8 cellular contexts compared by ENCODE assay signal in the genomic region with DNA sequence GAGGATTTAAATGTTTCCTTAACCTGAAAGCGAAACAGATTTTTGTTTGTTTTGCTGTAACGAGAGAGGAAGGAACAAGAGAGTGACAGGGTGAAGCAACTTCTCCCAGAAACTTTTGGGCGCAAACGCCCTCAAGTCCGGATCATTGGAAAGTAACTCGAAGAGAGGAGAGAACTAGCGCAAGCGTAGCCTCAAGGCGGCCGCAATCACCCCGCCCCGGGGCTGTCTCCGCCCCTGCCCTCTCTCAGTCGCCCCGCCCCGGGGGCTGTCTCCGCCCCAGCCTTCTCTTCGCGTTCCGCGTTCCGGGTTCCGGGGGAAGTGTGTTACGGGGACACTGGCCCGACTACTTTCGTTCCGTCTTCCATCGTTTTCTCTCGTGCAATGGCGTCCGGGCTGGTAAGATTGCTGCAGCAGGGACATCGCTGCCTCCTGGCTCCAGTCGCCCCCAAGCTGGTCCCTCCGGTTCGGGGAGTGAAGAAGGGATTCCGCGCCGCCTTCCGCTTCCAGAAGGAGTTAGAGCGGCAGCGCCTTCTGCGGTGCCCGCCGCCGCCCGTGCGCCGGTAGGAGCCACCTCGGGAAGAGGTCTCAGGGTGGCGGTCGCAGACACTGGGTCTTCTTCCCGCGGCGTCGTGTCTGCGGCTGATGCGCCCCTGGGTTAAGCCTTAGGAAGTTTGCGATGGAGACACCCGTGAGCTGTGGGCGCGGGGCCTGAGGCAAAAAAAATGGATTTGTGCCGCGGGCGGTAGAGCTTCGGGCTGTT. TPM values are rescaled to one million over a fixed set of nuclear protein-coding genes. Genes with fewer than 3 reads are reported as not detected.
DNase-seq lines count a peak whose midpoint lies in the region; ATAC-seq, FAIRE-seq and TF ChIP-seq lines count a peak whose summit lies in the region.

Gene MRPL44 (plus strand): TSS at position 372 of the 760 bp plus-strand sequence. CDS start 10 bp downstream, at position 382.

- peak within 1 kb of the TSS; percentile 98 for H3K4me3 Mint-ChIP-seq in chondrocyte (ENCODE audit: unreplicated experiment)

- H3K4me1 Mint-ChIP-seq in chondrocyte (ENCODE audit: low read depth): peaks cover 57% of the 10 kb centered on the region

- peaks cover 6 to 8% of the 10 kb centered on the region in 2 experiments for H3K36me3 ChIP-seq in keratinocyte (ENCODE audit: control insufficient read depth in 2 of 2, extremely low read depth in 1 of 2, insufficient read depth in 2 of 2, low read length in 2 of 2)

- peak; percentile 95 for DNase-seq in AG10803 (ENCODE audit: low read depth)
- peak; percentile 87 for DNase-seq in NCI-H510A (lab: John Stamatoyannopoulos, UW)
- peak; percentile 96 for DNase-seq in activated CD4-positive, alpha-beta T cell treated with anti-CD3 and anti-CD28 coated beads for 1 hour
- DNase-seq in chondrocyte (ENCODE audit: low spot score): peak; percentile 99
- no peak for DNase-seq in keratinocyte (ENCODE audit: low read depth, low spot score)
- peak; percentile 97 for DNase-seq in stimulated activated CD4-positive, alpha-beta T cell treated with anti-CD3 and anti-CD28 coated beads, Interleukin-15, amount 100 ng/mL, for 24 hours

- H3K27me3 Mint-ChIP-seq in chondrocyte (ENCODE audit: low read depth): no peaks in the 10 kb centered on the region

- H2AFZ ChIP-seq in keratinocyte (ENCODE audit: control insufficient read depth, low read length): peak within 1 kb of the TSS; percentile 98

- peaks cover 50% of the 10 kb centered on the region for H3K79me2 ChIP-seq in keratinocyte (ENCODE audit: control insufficient read depth, insufficient read depth, low read length)

- no peaks in the 10 kb centered on the region for H4K20me1 ChIP-seq in keratinocyte (ENCODE audit: control insufficient read depth, extremely low read depth, insufficient read depth, low read length)

- no peaks in the 10 kb centered on the region for H3K9me1 ChIP-seq in keratinocyte (ENCODE audit: control insufficient read depth, extremely low read depth, insufficient read depth, low read length)

- H3K4me1 ChIP-seq in keratinocyte (ENCODE audit: control insufficient read depth, extremely low read depth, insufficient read depth, low read length): peaks cover 35% of the 10 kb centered on the region

- no peaks in the 10 kb centered on the region for H3K27me3 ChIP-seq in keratinocyte (ENCODE audit: control insufficient read depth, extremely low read depth, insufficient read depth, low read length)

- peaks cover 7% of the 10 kb centered on the region for H3K36me3 Mint-ChIP-seq in chondrocyte (ENCODE audit: low read depth)

- H3K27ac Mint-ChIP-seq in chondrocyte (ENCODE audit: unreplicated experiment): peak within 1 kb of the TSS; percentile 96

- FAIRE-seq in keratinocyte (lab: Jason Lieb, UNC): peak; percentile 86

- H3K4me3 ChIP-seq in AG10803 (ENCODE audit: low read length) (peak within 1 kb of the TSS; percentile 85), keratinocyte (ENCODE audit: control insufficient read depth in 2 of 3, extremely low read depth in 1 of 3, insufficient read depth in 2 of 3, low read depth in 1 of 3, low read length in 3 of 3) (peak within 1 kb of the TSS; percentile 89 to 94 (median 91))

- peak; percentile 85 for ATAC-seq in GM19043 (IDR thresholded peaks at IDR 0.05; ENCODE audit: low read depth, unreplicated experiment)
- ATAC-seq in HG03378 (IDR thresholded peaks at IDR 0.05; ENCODE audit: unreplicated experiment): peak; percentile 79

- TF ChIP-seq CTCF in AG10803 (conservative IDR thresholded peaks at IDR 0.05; ENCODE audit: low read length) (peak; percentile 0; the same call in 1 of the 2 replicates), chondrocyte (IDR thresholded peaks at IDR 0.05) (no peak), keratinocyte (optimal IDR thresholded peaks at IDR 0.05 in 1 of 3, IDR thresholded peaks at IDR 0.05 in 1 of 3, conservative IDR thresholded peaks at IDR 0.05 in 1 of 3; ENCODE audit: extremely low read depth in 1 of 3, insufficient read depth in 2 of 3, low read length in 3 of 3) (no peak)

- dilution Hi-C loops in keratinocyte (cut with MboI; ENCODE audit: extremely low pct_ligation_motif_present, low sequenced_read_pairs): no loop called here

- peak within 1 kb of the TSS; percentile 93 for H3K9ac ChIP-seq in keratinocyte (ENCODE audit: control insufficient read depth, extremely low read depth, insufficient read depth, low read length)

- peak within 1 kb of the TSS; percentile 81 for H3K27ac ChIP-seq in keratinocyte (ENCODE audit: control insufficient read depth, insufficient read depth, low read length)

- H3K9me3 ChIP-seq in keratinocyte (ENCODE audit: control insufficient read depth, low read depth, low read length): no peaks in the 10 kb centered on the region

- H3K9me3 Mint-ChIP-seq in chondrocyte (ENCODE audit: low read depth): no peaks in the 10 kb centered on the region

- H3K4me2 ChIP-seq in keratinocyte (ENCODE audit: control insufficient read depth, extremely low read depth, insufficient read depth, low read depth, low read length): peak within 1 kb of the TSS; percentile 82

RNA-seq across cellular contexts. Expression of gene MRPL44, which starts in this region (rescaled TPM):
- total RNA-seq in chondrocyte: 23.5 to 24.6 TPM (median 23.8 TPM) in 3 replicates
- polyA plus RNA-seq in keratinocyte: 18.2 to 27.9 TPM (median 27.1 TPM) in 3 replicates
- polyA plus RNA-seq in keratinocyte (2011; ENCODE audit: low read depth): 19.9 TPM
- 18.0 and 28.9 TPM in 2 replicates for polyA plus RNA-seq in keratinocyte (2011; cell fraction: cytosol; rRNA removed)
- 21.1 and 22.7 TPM in 2 replicates for polyA plus RNA-seq in keratinocyte (2011; cell fraction: nucleus; rRNA removed)
- polyA plus RNA-seq in keratinocyte (2012; ENCODE audit: low replicate concordance): 17.9 and 21.3 TPM in 2 replicates
- 4.3 to 9.9 TPM (median 6.7 TPM) in 3 replicates for polyA minus RNA-seq in keratinocyte
- 13.0 TPM for polyA minus RNA-seq in keratinocyte (2011; cell fraction: cytosol; rRNA and poly(A)+ RNA removed)
- polyA minus RNA-seq in keratinocyte (2011; cell fraction: nucleus; rRNA and poly(A)+ RNA removed): 6.3 and 8.6 TPM in 2 replicates
